ENCODE assay signal across 16 cellular contexts in the genomic region with DNA sequence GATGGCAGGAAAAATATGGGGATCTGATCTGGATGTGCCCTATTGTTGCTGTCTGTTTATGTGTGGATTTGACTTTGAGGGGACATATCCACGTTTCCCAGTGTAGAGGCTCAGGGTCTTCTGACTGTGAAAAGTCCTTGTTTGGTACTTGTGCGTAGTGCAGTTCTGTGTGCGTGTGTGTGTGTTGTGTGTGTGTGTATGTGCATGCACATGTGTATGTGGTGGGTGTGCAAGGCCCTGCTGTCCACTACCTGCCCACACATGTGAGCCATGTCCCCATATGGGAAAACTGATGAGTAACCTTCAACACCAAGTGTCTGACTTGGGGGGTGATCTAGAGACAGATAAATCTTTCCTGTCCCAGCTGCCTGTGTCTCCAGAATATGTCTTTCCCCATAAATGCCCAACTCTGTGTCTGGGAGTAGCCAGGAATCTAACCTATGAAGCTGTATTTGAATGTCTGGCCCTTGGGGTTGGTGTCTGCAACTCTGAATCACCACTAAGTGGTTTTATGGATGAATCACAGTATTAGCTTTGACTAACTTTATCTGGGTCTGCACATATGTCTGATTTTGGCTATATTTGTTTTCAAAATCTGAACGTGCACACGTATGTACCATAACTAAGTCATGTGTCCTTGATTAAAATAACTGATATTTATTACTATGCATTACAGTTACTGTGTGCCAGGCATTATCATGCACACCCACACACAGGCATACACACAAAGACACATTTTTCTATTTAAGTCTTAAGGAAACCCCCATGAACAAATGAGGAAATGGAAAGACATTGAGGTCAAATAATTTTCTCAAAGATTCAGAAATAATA. TPM values are rescaled to one million over a fixed set of nuclear protein-coding genes. Genes with fewer than 3 reads are reported as not detected.
DNase-seq lines count a peak whose midpoint lies in the region; ATAC-seq, FAIRE-seq and TF ChIP-seq lines count a peak whose summit lies in the region.
"Had no signal": no experiment of that assay in that cellular context is flagged by ENCODE, and none has a peak within 500 bp of the region (broad histone marks: within the 10 kb centered on the region; RNA-seq: fewer than 3 reads in every experiment).

No MANE protein-coding gene starts in this region.

- no peaks in the 10 kb centered on the region for H3K9me1 ChIP-seq in IMR-90 (ENCODE audit: insufficient read depth, low read length)

- H3K27ac ChIP-seq in IMR-90 (ENCODE audit: insufficient read depth, low read length) (no peak overlapping the region), smooth muscle cell (ENCODE audit: low read depth) (peak overlapping the region; percentile 82)
- H3K27ac ChIP-seq: psoas muscle, thoracic aorta had no signal

- no peak overlapping the region for H2BK5ac ChIP-seq in IMR-90 (ENCODE audit: low read depth, low read length, poor library complexity, severe bottlenecking)

- no peak overlapping the region for H2AFZ ChIP-seq in IMR-90 (replicated peaks; ENCODE audit: low read length, poor library complexity)
- H2AFZ ChIP-seq in smooth muscle cell (ENCODE audit: low read depth): no peak overlapping the region

- no peak for TF ChIP-seq POLR2A in IMR-90 (IDR thresholded peaks at IDR 0.05; ENCODE audit: low read depth, low read length)

- no CpG with 5 or more reads among the region's 5 CpGs for WGBS in IMR-90 (ENCODE audit: extremely low coverage in 2 of 2, insufficient read length in 1 of 2), 2 experiments
- 61% methylated on average over 5 of the region's 5 CpGs for WGBS in smooth muscle cell (ENCODE audit: low lambda C conversion rate)

- no peaks in the 10 kb centered on the region for H3K79me2 ChIP-seq in smooth muscle cell (ENCODE audit: low read depth)

- no peak overlapping the region for H3K18ac ChIP-seq in IMR-90 (ENCODE audit: low read depth, low read length)

- H3K9me3 ChIP-seq in IMR-90 (ENCODE audit: control insufficient read depth, insufficient read depth, low read length) (no peaks in the 10 kb centered on the region), smooth muscle cell (replicated peaks; ENCODE audit: low read depth) (no peaks in the 10 kb centered on the region)
- H3K9me3 ChIP-seq: psoas muscle, thoracic aorta had no signal

- ATAC-seq in IMR-90 (ENCODE audit: low read depth) (no peak), HG03521 (IDR thresholded peaks at IDR 0.05; ENCODE audit: unreplicated experiment) (no peak), GM19455 (IDR thresholded peaks at IDR 0.05; ENCODE audit: unreplicated experiment) (no peak)
- ATAC-seq: left lobe of liver, psoas muscle had no signal

- H3K4me2 ChIP-seq in IMR-90 (ENCODE audit: low read depth, low read length) (no peak overlapping the region), smooth muscle cell (no peak overlapping the region)

- H3K27me3 ChIP-seq in IMR-90 (ENCODE audit: control insufficient read depth, insufficient read depth, low read length) (no peaks in the 10 kb centered on the region), bronchial epithelial cell (ENCODE audit: control insufficient read depth, insufficient read depth, low read length) (peaks cover 1% of the 10 kb centered on the region), smooth muscle cell (ENCODE audit: low read depth) (no peaks in the 10 kb centered on the region)

- BruUV-seq in IMR-90 (replicated peaks; lab: Mats Ljungman, UMichigan): no TSS peak

- TF ChIP-seq CTCF in IMR-90 (conservative IDR thresholded peaks at IDR 0.05; ENCODE audit: low read depth, low read length): no peak
- no peak for TF ChIP-seq CTCF in bronchial epithelial cell (IDR thresholded peaks at IDR 0.05; ENCODE audit: insufficient read depth, low read length, severe bottlenecking)
- TF ChIP-seq CTCF in smooth muscle cell (IDR thresholded peaks at IDR 0.05; ENCODE audit: borderline replicate concordance, insufficient read depth, poor library complexity, severe bottlenecking): no peak

- H3K56ac ChIP-seq in IMR-90 (ENCODE audit: extremely low read depth, insufficient read depth, low read length): no peak overlapping the region

- H2AK5ac ChIP-seq in IMR-90 (ENCODE audit: low read depth, low read length): no peak overlapping the region

- no peak overlapping the region for H2BK120ac ChIP-seq in IMR-90 (ENCODE audit: low read depth, low read length)

- FAIRE-seq in bronchial epithelial cell (lab: Jason Lieb, UNC): no peak

- no peak overlapping the region for H3K4me3 ChIP-seq in IMR-90 (ENCODE audit: insufficient read depth, low read depth, low read length)
- H3K4me3 ChIP-seq in bronchial epithelial cell (ENCODE audit: low read depth, low read length): no peak overlapping the region
- H3K4me3 ChIP-seq in smooth muscle cell: no peak overlapping the region
- H3K4me3 ChIP-seq: psoas muscle, thoracic aorta had no signal

- no peak overlapping the region for H2AK9ac ChIP-seq in IMR-90 (replicated peaks; ENCODE audit: low read depth, low read length, poor library complexity)

- H3K79me1 ChIP-seq in IMR-90 (ENCODE audit: low read depth in 1 of 2, low read length in 2 of 2): no peaks in the 10 kb centered on the region

- H4K20me1 ChIP-seq in IMR-90 (ENCODE audit: insufficient read depth, low read length): no peaks in the 10 kb centered on the region
- H4K20me1 ChIP-seq in smooth muscle cell (ENCODE audit: low read depth): no peaks in the 10 kb centered on the region

- no peak overlapping the region for H3K14ac ChIP-seq in IMR-90 (replicated peaks; ENCODE audit: low read depth, low read length)

- dilution Hi-C loops in IMR-90 (cut with HindIII; ENCODE audit: low sequenced_read_pairs, unreplicated experiment): no loop called here

- DNase-seq in ELR (ENCODE audit: low read depth) (peak; percentile 45), IMR-90 (peak; percentile 15), bronchial epithelial cell (ENCODE audit: low read depth) (peak; percentile 74), smooth muscle cell (lab: John Stamatoyannopoulos, UW; ENCODE audit: unreplicated experiment) (no peak), SIG-M5 (lab: John Stamatoyannopoulos, UW) (no peak)
- DNase-seq: activated CD4-positive, alpha-beta T cell treated with anti-CD3 and anti-CD28 coated beads for 48 hours; CD8-positive, alpha-beta memory T cell; GDM1; GOT3; NCI-H2029; psoas muscle had no signal

- no peaks in the 10 kb centered on the region for H3F3A ChIP-seq in smooth muscle cell (ENCODE audit: low read depth)

- in situ Hi-C loops in IMR-90 (cut with MboI; ENCODE audit: low sequenced_read_pairs): no loop called here

- H4K91ac ChIP-seq in IMR-90 (ENCODE audit: insufficient read depth, low read depth, low read length): no peak overlapping the region

- no peak overlapping the region; the same call in 1 of the 2 replicates for H3K23ac ChIP-seq in IMR-90 (ENCODE audit: low read depth, low read length)

- TF ChIP-seq RAD21 in IMR-90 (IDR thresholded peaks at IDR 0.05; ENCODE audit: low read length): no peak

- intact Hi-C loops in IMR-90 (cut with micrococcal nuclease): no loop called here

- CTCF ChIA-PET in IMR-90 (lab: Yijun Ruan, JAX): no interaction called here

- H2BK20ac ChIP-seq in IMR-90 (ENCODE audit: low read depth, low read length): no peak overlapping the region

- H3K4ac ChIP-seq in IMR-90 (ENCODE audit: low read depth, low read length): no peak overlapping the region

- H3K36me3 ChIP-seq in IMR-90 (ENCODE audit: control insufficient read depth, insufficient read depth, low read length): no peaks in the 10 kb centered on the region
- H3K36me3 ChIP-seq in bronchial epithelial cell (ENCODE audit: control insufficient read depth, insufficient read depth, low read length): no peaks in the 10 kb centered on the region
- no peaks in the 10 kb centered on the region for H3K36me3 ChIP-seq in smooth muscle cell (ENCODE audit: low read depth)
- H3K36me3 ChIP-seq: thoracic aorta had no signal

- H4K8ac ChIP-seq in IMR-90 (ENCODE audit: low read depth in 2 of 2, low read length in 2 of 2): no peak overlapping the region

- H2BK15ac ChIP-seq in IMR-90 (ENCODE audit: low read depth, low read length): no peak overlapping the region

- H4K5ac ChIP-seq in IMR-90 (ENCODE audit: low read depth, low read length): no peak overlapping the region

- POLR2A ChIA-PET in IMR-90 (lab: Charles Lee; ENCODE audit: unreplicated experiment): no interaction called here

- H3K4me1 ChIP-seq in IMR-90 (ENCODE audit: control insufficient read depth, insufficient read depth, low read length): no peaks in the 10 kb centered on the region
- H3K4me1 ChIP-seq in smooth muscle cell (ENCODE audit: low read depth): no peaks in the 10 kb centered on the region
- H3K4me1 ChIP-seq: psoas muscle had no signal

- H3K9ac ChIP-seq in IMR-90 (ENCODE audit: low read depth, low read length) (no peak overlapping the region), smooth muscle cell (ENCODE audit: low read depth) (peak overlapping the region; percentile 7)

TF ChIP-seq in IMR-90, 13 proteins besides CTCF, POLR2A, EP300 and RAD21 (continues in another document):
- TF ChIP-seq CEBPB (IDR thresholded peaks at IDR 0.05; ENCODE audit: low read depth, low read length) (no peak), FOS (IDR thresholded peaks at IDR 0.05; ENCODE audit: low read depth, low read length) (no peak)

RNA-seq across cellular contexts. Expression of a gene that starts 17.4 kb away (rescaled TPM):
- not detected in 2 replicates for total RNA-seq in IMR-90 (2012; rRNA removed)
- polyA plus RNA-seq in IMR-90 (2012; rRNA removed): not detected in 2 replicates
- 0.12 TPM in 1 of 2 replicates, not detected in the other for polyA plus RNA-seq in IMR-90 (2012; cell fraction: cytosol; rRNA removed)
- polyA plus RNA-seq in IMR-90 (2012; cell fraction: nucleus; rRNA removed; ENCODE audit: low replicate concordance): 0.19 TPM in 1 of 2 replicates, not detected in the other
- total RNA-seq in bronchial epithelial cell: 0.53 TPM in 1 of 2 replicates, not detected in the other
- total RNA-seq in smooth muscle cell: not detected in 2 replicates
- polyA plus RNA-seq in smooth muscle cell: not detected in 2 replicates
- total RNA-seq: CD8-positive, alpha-beta memory T cell; chondrocyte; left lobe of liver; psoas muscle; thoracic aorta had no signal
- polyA plus RNA-seq: CD8-positive, alpha-beta memory T cell; psoas muscle had no signal

RNA-seq across cellular contexts. Expression of a gene that starts 20.6 kb away (rescaled TPM):
- total RNA-seq in IMR-90 (2012; rRNA removed) (not detected in 2 replicates), bronchial epithelial cell (not detected in 2 replicates), smooth muscle cell (not detected in 2 replicates)
- polyA plus RNA-seq in IMR-90 (2012; rRNA removed) (not detected in 2 replicates), smooth muscle cell (0.80 and 0.82 TPM in 2 replicates)
- not detected in 2 replicates for polyA plus RNA-seq in IMR-90 (2012; cell fraction: cytosol; rRNA removed)
- not detected in 2 replicates for polyA plus RNA-seq in IMR-90 (2012; cell fraction: nucleus; rRNA removed; ENCODE audit: low replicate concordance)
- total RNA-seq: CD8-positive, alpha-beta memory T cell; chondrocyte; left lobe of liver; psoas muscle; thoracic aorta had no signal
- polyA plus RNA-seq: CD8-positive, alpha-beta memory T cell; psoas muscle had no signal

RNA-seq across cellular contexts. Expression of a gene that starts 35.9 kb away (rescaled TPM):
- total RNA-seq in IMR-90 (2012; rRNA removed) (not detected in 2 replicates), bronchial epithelial cell (not detected in 2 replicates), smooth muscle cell (not detected in 2 replicates)
- polyA plus RNA-seq in IMR-90 (2012; rRNA removed) (not detected in 2 replicates), smooth muscle cell (not detected in 2 replicates)
- not detected in 2 replicates for polyA plus RNA-seq in IMR-90 (2012; cell fraction: cytosol; rRNA removed)
- polyA plus RNA-seq in IMR-90 (2012; cell fraction: nucleus; rRNA removed; ENCODE audit: low replicate concordance): not detected in 2 replicates
- total RNA-seq: CD8-positive, alpha-beta memory T cell; chondrocyte; left lobe of liver; psoas muscle; thoracic aorta had no signal
- polyA plus RNA-seq: CD8-positive, alpha-beta memory T cell; psoas muscle had no signal

RNA-seq across cellular contexts. Expression of a gene that starts 57.3 kb away (rescaled TPM):
- total RNA-seq in IMR-90 (2012; rRNA removed) (not detected in 2 replicates), bronchial epithelial cell (not detected in 2 replicates), smooth muscle cell (not detected in 2 replicates)
- polyA plus RNA-seq in IMR-90 (2012; rRNA removed) (not detected in 2 replicates), smooth muscle cell (not detected in 2 replicates)
- not detected in 2 replicates for polyA plus RNA-seq in IMR-90 (2012; cell fraction: cytosol; rRNA removed)
- polyA plus RNA-seq in IMR-90 (2012; cell fraction: nucleus; rRNA removed; ENCODE audit: low replicate concordance): not detected in 2 replicates
- total RNA-seq: CD8-positive, alpha-beta memory T cell; chondrocyte; left lobe of liver; psoas muscle; thoracic aorta had no signal
- polyA plus RNA-seq: CD8-positive, alpha-beta memory T cell; psoas muscle had no signal

Comparison
In these comparisons a context has a peak if more than half of its experiments do, and no peak if none do; other contexts are left out.
1. DNase-seq: peak in ELR (single experiment), IMR-90 (single experiment) and bronchial epithelial cell (single experiment); none in smooth muscle cell (single experiment) and SIG-M5 (single experiment).